2 cellular contexts compared by ENCODE assay signal in genomic region chr6:67790569-67790968, GRCh38.
A peak's percentile ranks its signal among the peaks of the same experiment; 100 is the strongest.
TF ChIP-seq lines count a peak whose summit lies in the region.

No MANE protein-coding gene starts in this region.

TF ChIP-seq in SK-N-SH, 30 proteins besides CTCF, POLR2A, EP300 and RAD21 (continued from another document):
- TF ChIP-seq PBX3 (IDR thresholded peaks at IDR 0.05): 0 out of 2 replicates have a peak, but pooled peaks have one; percentile 6
- TF ChIP-seq FOXJ3 (CRISPR knock-in tag; IDR thresholded peaks at IDR 0.05): peak; percentile 99
- TF ChIP-seq TCF12 (IDR thresholded peaks at IDR 0.05): peak; percentile 60
- TF ChIP-seq IRF3 (IDR thresholded peaks at IDR 0.05; ENCODE audit: low read depth, low read length): no peak
- TF ChIP-seq RCOR1 (IDR thresholded peaks at IDR 0.05; ENCODE audit: low read length): peak; percentile 94
- TF ChIP-seq TEAD4 (IDR thresholded peaks at IDR 0.05; ENCODE audit: borderline replicate concordance, insufficient read depth): 0 out of 2 replicates have a peak, but pooled peaks have one; percentile 19
- no peak for TF ChIP-seq ELF1 (IDR thresholded peaks at IDR 0.05)
- TF ChIP-seq CHD2 (IDR thresholded peaks at IDR 0.05; ENCODE audit: low read length, partially characterized antibody): peak; percentile 90
- TF ChIP-seq POLR2AphosphoS5 (IDR thresholded peaks at IDR 0.05; ENCODE audit: low read depth, low read length): peak; percentile 38; the same call in 1 of the 2 replicates

TF ChIP-seq in GM12878, 131 proteins besides CTCF, POLR2A, EP300 and RAD21 (continued from another document):
- TF ChIP-seq SPI1 (IDR thresholded peaks at IDR 0.05; ENCODE audit: borderline replicate concordance, insufficient read depth, low read depth, low read length) (no peak), SUPT20H (IDR thresholded peaks at IDR 0.05; ENCODE audit: borderline replicate concordance, control insufficient read depth, low read depth, low read length) (no peak), FOXM1 (IDR thresholded peaks at IDR 0.05; ENCODE audit: low read depth, low read length) (no peak), BCL11A (IDR thresholded peaks at IDR 0.05; ENCODE audit: low read depth, low read length) (no peak), TCF3 (IDR thresholded peaks at IDR 0.05; ENCODE audit: borderline replicate concordance, insufficient read depth, low read depth, low read length) (no peak), CBX5 (IDR thresholded peaks at IDR 0.05; ENCODE audit: low read depth) (no peak), ATF2 (IDR thresholded peaks at IDR 0.05; ENCODE audit: low read length) (no peak)
